1 cellular context compared by ENCODE assay signal in the genomic region with DNA sequence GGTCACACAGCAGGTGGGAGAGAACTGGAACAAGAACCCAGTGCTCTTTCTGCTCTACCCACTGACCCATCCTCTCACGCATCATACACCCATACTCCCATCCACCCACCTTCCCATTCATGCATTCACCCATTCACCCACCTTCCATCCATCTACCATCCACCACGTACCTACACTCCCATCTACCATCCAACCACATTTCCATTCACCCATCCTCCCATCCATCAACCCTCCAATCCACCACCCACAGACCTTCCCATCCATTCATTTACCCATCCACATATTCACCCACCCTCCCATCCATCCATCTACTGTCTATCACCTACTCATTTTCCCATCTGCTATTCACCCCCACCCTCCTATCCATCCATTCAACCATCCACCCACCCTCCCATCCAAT.
TF ChIP-seq lines count a peak whose summit lies in the region.

No MANE protein-coding gene starts in this region.

TF ChIP-seq in HepG2, 621 proteins besides CTCF, POLR2A, EP300 and RAD21 (continued from another document):
- TF ChIP-seq, protein P1, sequence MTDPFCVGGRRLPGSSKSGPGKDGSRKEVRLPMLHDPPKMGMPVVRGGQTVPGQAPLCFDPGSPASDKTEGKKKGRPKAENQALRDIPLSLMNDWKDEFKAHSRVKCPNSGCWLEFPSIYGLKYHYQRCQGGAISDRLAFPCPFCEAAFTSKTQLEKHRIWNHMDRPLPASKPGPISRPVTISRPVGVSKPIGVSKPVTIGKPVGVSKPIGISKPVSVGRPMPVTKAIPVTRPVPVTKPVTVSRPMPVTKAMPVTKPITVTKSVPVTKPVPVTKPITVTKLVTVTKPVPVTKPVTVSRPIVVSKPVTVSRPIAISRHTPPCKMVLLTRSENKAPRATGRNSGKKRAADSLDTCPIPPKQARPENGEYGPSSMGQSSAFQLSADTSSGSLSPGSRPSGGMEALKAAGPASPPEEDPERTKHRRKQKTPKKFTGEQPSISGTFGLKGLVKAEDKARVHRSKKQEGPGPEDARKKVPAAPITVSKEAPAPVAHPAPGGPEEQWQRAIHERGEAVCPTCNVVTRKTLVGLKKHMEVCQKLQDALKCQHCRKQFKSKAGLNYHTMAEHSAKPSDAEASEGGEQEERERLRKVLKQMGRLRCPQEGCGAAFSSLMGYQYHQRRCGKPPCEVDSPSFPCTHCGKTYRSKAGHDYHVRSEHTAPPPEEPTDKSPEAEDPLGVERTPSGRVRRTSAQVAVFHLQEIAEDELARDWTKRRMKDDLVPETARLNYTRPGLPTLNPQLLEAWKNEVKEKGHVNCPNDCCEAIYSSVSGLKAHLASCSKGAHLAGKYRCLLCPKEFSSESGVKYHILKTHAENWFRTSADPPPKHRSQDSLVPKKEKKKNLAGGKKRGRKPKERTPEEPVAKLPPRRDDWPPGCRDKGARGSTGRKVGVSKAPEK (CRISPR knock-in tag; IDR thresholded peaks at IDR 0.05; ENCODE audit: borderline replicate concordance): no peak
